In genomic region chr11:37571248-37571647, GRCh38 we compare ENCODE assay signal across 19 cellular contexts.
"Had no signal": no experiment of that assay in that cellular context is flagged by ENCODE, and none has a peak within 500 bp of the region (broad histone marks: within the 10 kb centered on the region; RNA-seq: fewer than 3 reads in every experiment).

No MANE protein-coding gene starts in this region.

- H3K27ac Mint-ChIP-seq: dendritic cell treated with granulocyte-macrophage colony-stimulating factor and Interleukin-4, amounts not matched to agents 40 ng/mL and 50 ng/mL, for 4 days; effector memory CD8-positive, alpha-beta T cell; memory B cell; mesothelial cell of epicardium; natural killer cell; type B pancreatic cell had no signal

- H3K36me3 ChIP-seq: heart left ventricle, ovary, right atrium auricular region, sigmoid colon, suprapubic skin, thyroid gland had no signal

- H3K4me1 ChIP-seq: heart left ventricle, right atrium auricular region, sigmoid colon, suprapubic skin, thyroid gland had no signal

- H3K9me3 ChIP-seq: heart left ventricle, ovary, right atrium auricular region, suprapubic skin, thyroid gland had no signal

- H3K4me3 Mint-ChIP-seq: dendritic cell treated with granulocyte-macrophage colony-stimulating factor and Interleukin-4, amounts not matched to agents 40 ng/mL and 50 ng/mL, for 4 days; effector memory CD8-positive, alpha-beta T cell; memory B cell; mesothelial cell of epicardium; natural killer cell; neural crest cell; type B pancreatic cell had no signal

- H3K27me3 Mint-ChIP-seq: dendritic cell treated with granulocyte-macrophage colony-stimulating factor and Interleukin-4, amounts not matched to agents 40 ng/mL and 50 ng/mL, for 4 days; effector memory CD8-positive, alpha-beta T cell; memory B cell; type B pancreatic cell had no signal

- ATAC-seq: effector memory CD8-positive, alpha-beta T cell; heart left ventricle; left lobe of liver; natural killer cell had no signal

- H3K27ac ChIP-seq: heart left ventricle, ovary, right atrium auricular region, sigmoid colon, skin epidermis, suprapubic skin, thyroid gland had no signal

- H3K4me1 Mint-ChIP-seq: memory B cell, neural crest cell had no signal

- H3K9me3 Mint-ChIP-seq: natural killer cell, neural crest cell had no signal

- DNase-seq: effector memory CD8-positive, alpha-beta T cell; heart left ventricle; hippocampal formation; natural killer cell; ovary; sigmoid colon; stimulated activated CD4-positive, alpha-beta T cell treated with anti-CD3 and anti-CD28 coated beads, Interleukin-2, amount 100 ng/mL, for 24 hours; stimulated activated CD4-positive, alpha-beta T cell treated with anti-CD3 and anti-CD28 coated beads, Interleukin-4, amount 100 ng/mL, for 4 hours; stimulated activated naive CD4-positive, alpha-beta T cell; thyroid gland had no signal

- H3K4me3 ChIP-seq: heart left ventricle, ovary, right atrium auricular region, sigmoid colon, skin epidermis, suprapubic skin, thyroid gland had no signal
